In genomic region chr17:21214015-21214776, GRCh38 we compare ENCODE assay signal across 8 cellular contexts. TPM values are rescaled to one million over a fixed set of nuclear protein-coding genes. Genes with fewer than 3 reads are reported as not detected.
DNase-seq lines count a peak whose midpoint lies in the region; ATAC-seq, FAIRE-seq and TF ChIP-seq lines count a peak whose summit lies in the region.

TMEM11 (minus strand) TSS chr17:21214161; CDS start chr17:21214152, 9 bp downstream.

- H3K27ac ChIP-seq in H1 (ENCODE audit: low read depth, low read length) (peak within 1 kb of the TSS; percentile 97), mesendoderm (ENCODE audit: low read depth, low read length) (peak within 1 kb of the TSS; percentile 93)

- no peak for TF ChIP-seq EP300 in H1 (IDR thresholded peaks at IDR 0.05; ENCODE audit: borderline replicate concordance in 1 of 2, low read depth in 2 of 2, low read length in 2 of 2)

- H3K56ac ChIP-seq in H1 (replicated peaks; ENCODE audit: insufficient read length, low read depth, low read length) (peak within 1 kb of the TSS; percentile 81), mesendoderm (ENCODE audit: low read length) (peak within 1 kb of the TSS; percentile 97)

- intact Hi-C loops in Calu3 (cut with micrococcal nuclease; ENCODE audit: unreplicated experiment): loop anchor here (10.0 kb wide), 2 partner anchors 89 to 169 kb away; partner anchors contain the start of genes DHRS7B and USP22

- H3K4me3 Mint-ChIP-seq in Calu3 (ENCODE audit: low read depth, unreplicated experiment): peak within 1 kb of the TSS; percentile 83
- peak within 1 kb of the TSS; percentile 88 for H3K4me3 Mint-ChIP-seq in activated CD8-positive, alpha-beta memory T cell treated with anti-CD3 and anti-CD28 coated beads, Interleukin-2, amount 10 ng/mL, durations not matched to agents 7 days and 5 days

- FAIRE-seq in H1 (lab: Jason Lieb, UNC): no peak

- H3K4ac ChIP-seq in H1 (replicated peaks; ENCODE audit: insufficient read length, low read depth, low read length) (peak within 1 kb of the TSS; percentile 75), mesendoderm (ENCODE audit: low read depth, low read length) (peak within 1 kb of the TSS; percentile 97)

- 0 out of 2 replicates have a peak within 1 kb of the TSS, but pooled peaks have one; percentile 1 for H2AFZ ChIP-seq in H1 (ENCODE audit: low read length)

- H3K36me3 Mint-ChIP-seq in Calu3 (ENCODE audit: insufficient read depth, unreplicated experiment): peaks cover 29% of the 10 kb centered on the region
- peaks cover 5% of the 10 kb centered on the region for H3K36me3 Mint-ChIP-seq in activated CD8-positive, alpha-beta memory T cell treated with anti-CD3 and anti-CD28 coated beads, Interleukin-2, amount 10 ng/mL, durations not matched to agents 7 days and 5 days

- peaks cover 8% of the 10 kb centered on the region for H3K23me2 ChIP-seq in H1 (ENCODE audit: low read depth, low read length)

- peaks cover 32% of the 10 kb centered on the region for H3K36me3 ChIP-seq in NT2/D1 (ENCODE audit: insufficient read depth, insufficient read length, low read length)
- peaks cover 0 to 14% (median 2%) of the 10 kb centered on the region in 4 experiments; a peak in 3 of 8 replicates for H3K36me3 ChIP-seq in H1 (ENCODE audit: control insufficient read depth in 2 of 4, insufficient read depth in 4 of 4, low read length in 3 of 4)
- peaks cover 5% of the 10 kb centered on the region for H3K36me3 ChIP-seq in mesendoderm (ENCODE audit: control insufficient read depth, insufficient read depth, low read length)

- H3K79me1 ChIP-seq in H1 (ENCODE audit: low read depth, low read length): peaks cover 16% of the 10 kb centered on the region
- H3K79me1 ChIP-seq in mesendoderm (ENCODE audit: low read length): peaks cover 4% of the 10 kb centered on the region

- H3K4me3 ChIP-seq in NT2/D1 (ENCODE audit: insufficient read length, low read depth) (peak within 1 kb of the TSS; percentile 91), H1 (ENCODE audit: extremely low read depth in 1 of 4, insufficient read depth in 2 of 4, low read depth in 3 of 4, low read length in 4 of 4) (peak within 1 kb of the TSS; percentile 85 to 97 (median 92)), mesendoderm (ENCODE audit: low read length) (peak within 1 kb of the TSS; percentile 91)

- H3K4me1 Mint-ChIP-seq in Calu3 (ENCODE audit: low read depth, unreplicated experiment): peaks cover 20% of the 10 kb centered on the region
- H3K4me1 Mint-ChIP-seq in activated CD8-positive, alpha-beta memory T cell treated with anti-CD3 and anti-CD28 coated beads, Interleukin-2, amount 10 ng/mL, durations not matched to agents 7 days and 5 days: peaks cover 57% of the 10 kb centered on the region

- H3K9me3 ChIP-seq in NT2/D1 (ENCODE audit: insufficient read depth, low read length): no peaks in the 10 kb centered on the region
- H3K9me3 ChIP-seq in H1 (ENCODE audit: insufficient read depth in 2 of 2, low read depth in 1 of 2, low read length in 1 of 2): no peaks in the 10 kb centered on the region

- H3K9ac ChIP-seq in NT2/D1 (ENCODE audit: insufficient read length, low read depth) (peak within 1 kb of the TSS; percentile 99), H1 (replicated peaks in 1 of 4; ENCODE audit: extremely low read depth in 1 of 4, low read depth in 3 of 4, low read length in 3 of 4) (peak within 1 kb of the TSS; percentile 91 to 96 (median 94)), mesendoderm (ENCODE audit: low read length) (peak within 1 kb of the TSS; percentile 96)

- CTCF ChIA-PET in Calu3 (lab: Charles Lee) (interaction anchor here (0.6 kb wide), 2 partner anchors 44 to 221 kb away, joined by 3 to 4 read pairs; no protein-coding TSS in a partner anchor), H1 (lab: Charles Lee; ENCODE audit: partially characterized antibody) (interaction anchor here (1.3 to 3.6 kb wide), 3 partner anchors 8 to 85 kb away, joined by 3 to 28 read pairs (median 6); no protein-coding TSS in a partner anchor)
- CTCF ChIA-PET in activated CD8-positive, alpha-beta memory T cell treated with anti-CD3 and anti-CD28 coated beads, Interleukin-2, amount 10 ng/mL, durations not matched to agents 7 days and 5 days (lab: Charles Lee): interaction anchor here (0.6 to 2.6 kb wide), 10 partner anchors 45 to 299 kb away, joined by 3 to 10 read pairs (median 4); no protein-coding TSS in a partner anchor

- H2AK5ac ChIP-seq in H1 (ENCODE audit: low read depth, low read length): no peak within 1 kb of the TSS
- H2AK5ac ChIP-seq in mesendoderm (ENCODE audit: low read length): no peak within 1 kb of the TSS

- no peak within 1 kb of the TSS for H2BK120ac ChIP-seq in H1 (replicated peaks; ENCODE audit: low read depth, low read length)
- peak within 1 kb of the TSS; percentile 67 for H2BK120ac ChIP-seq in mesendoderm (ENCODE audit: low read depth, low read length)

- 0 out of 2 replicates have a peak within 1 kb of the TSS, but pooled peaks have one; percentile 89 for H2BK12ac ChIP-seq in H1 (ENCODE audit: low read depth, low read length)

- no TSS peak for BruUV-seq in Calu3 (replicated peaks; lab: Mats Ljungman, UMichigan)

- H4K5ac ChIP-seq in H1 (ENCODE audit: insufficient read length, low read depth, low read length) (peak within 1 kb of the TSS; percentile 99), mesendoderm (ENCODE audit: low read length) (no peak within 1 kb of the TSS)

- TF ChIP-seq CTCF in Calu3 (IDR thresholded peaks at IDR 0.05; ENCODE audit: unreplicated experiment): no peak
- TF ChIP-seq CTCF in H1 (IDR thresholded peaks at IDR 0.05; ENCODE audit: control extremely low read depth in 1 of 3, insufficient read depth in 1 of 3, low read depth in 1 of 3, low read length in 3 of 3): no peak

- H4K8ac ChIP-seq in H1 (ENCODE audit: extremely low read depth, insufficient read depth, low read length): peak within 1 kb of the TSS; percentile 99
- H4K8ac ChIP-seq in mesendoderm (ENCODE audit: low read depth, low read length): peak within 1 kb of the TSS; percentile 78

- peak within 1 kb of the TSS; percentile 77 for H3K27ac Mint-ChIP-seq in Calu3 (ENCODE audit: unreplicated experiment)
- H3K27ac Mint-ChIP-seq in activated CD8-positive, alpha-beta memory T cell treated with anti-CD3 and anti-CD28 coated beads, Interleukin-2, amount 10 ng/mL, durations not matched to agents 7 days and 5 days: peak within 1 kb of the TSS; percentile 92

- TF ChIP-seq POLR2A in H1 (IDR thresholded peaks at IDR 0.05; ENCODE audit: control extremely low read depth in 1 of 2, low read depth in 2 of 2, low read length in 2 of 2): peak; percentile 25 to 61

- peak within 1 kb of the TSS; percentile 98 for H3K18ac ChIP-seq in H1 (ENCODE audit: extremely low read depth, low read length)
- peak within 1 kb of the TSS; percentile 89 for H3K18ac ChIP-seq in mesendoderm (ENCODE audit: low read length)

- no peak for TF ChIP-seq RAD21 in H1 (IDR thresholded peaks at IDR 0.05 in 1 of 2, conservative IDR thresholded peaks at IDR 0.05 in 1 of 2; ENCODE audit: low read depth in 2 of 2, low read length in 2 of 2)

- no peaks in the 10 kb centered on the region for H3K27me3 ChIP-seq in NT2/D1 (ENCODE audit: insufficient read depth, insufficient read length)
- H3K27me3 ChIP-seq in H1 (replicated peaks in 1 of 4; ENCODE audit: control insufficient read depth in 3 of 4, extremely low read depth in 1 of 4, insufficient read depth in 3 of 4, low read length in 3 of 4): no peaks in the 10 kb centered on the region
- no peaks in the 10 kb centered on the region for H3K27me3 ChIP-seq in mesendoderm (ENCODE audit: insufficient read depth, low read length, poor library complexity)

- DNase-seq in Calu3 (peak; percentile 92), HUDEP-2 (lab: John Stamatoyannopoulos, UW; ENCODE audit: unreplicated experiment in 76 of 76) (peak in 75 of 76 experiments; percentile 47 to 95 (median 89)), NT2/D1 (ENCODE audit: low read depth, low spot score) (peak; percentile 86), H1 (ENCODE audit: low read depth in 1 of 2, low spot score in 2 of 2) (peak; percentile 83 to 97), mesendoderm (peak; percentile 98)
- peak; percentile 97 for DNase-seq in activated CD8-positive, alpha-beta memory T cell treated with anti-CD3 and anti-CD28 coated beads, Interleukin-2, amount 10 ng/mL, durations not matched to agents 7 days and 5 days
- peak; percentile 94 for DNase-seq in stimulated activated CD8-positive, alpha-beta memory T cell treated with anti-CD3 and anti-CD28 coated beads, Interleukin-12 subunit alpha, Interleukin-12 subunit beta, amount 100 ng/mL, for 4 hours (ENCODE audit: low read depth)

- H2BK15ac ChIP-seq in H1 (ENCODE audit: low read length) (peak within 1 kb of the TSS; percentile 76; the same call in 1 of the 2 replicates), mesendoderm (replicated peaks; ENCODE audit: low read depth) (no peak within 1 kb of the TSS)

- peaks cover 24 to 25% of the 10 kb centered on the region in 2 experiments for H4K20me1 ChIP-seq in H1 (replicated peaks in 1 of 2; ENCODE audit: control insufficient read depth in 1 of 2, insufficient read depth in 2 of 2, low read length in 2 of 2)

- H4K91ac ChIP-seq in H1 (replicated peaks; ENCODE audit: insufficient read length, low read length): peak within 1 kb of the TSS; percentile 41

- no peaks in the 10 kb centered on the region for H3K9me3 Mint-ChIP-seq in Calu3 (ENCODE audit: low read depth, unreplicated experiment)
- H3K9me3 Mint-ChIP-seq in activated CD8-positive, alpha-beta memory T cell treated with anti-CD3 and anti-CD28 coated beads, Interleukin-2, amount 10 ng/mL, durations not matched to agents 7 days and 5 days (ENCODE audit: low read depth): no peaks in the 10 kb centered on the region

- peak; percentile 82 for ATAC-seq in GM21390 (IDR thresholded peaks at IDR 0.05; ENCODE audit: unreplicated experiment)
- ATAC-seq in activated CD8-positive, alpha-beta memory T cell treated with anti-CD3 and anti-CD28 coated beads, Interleukin-2, amount 10 ng/mL, durations not matched to agents 7 days and 5 days: peak; percentile 93

- peaks cover 40 to 47% of the 10 kb centered on the region in 2 experiments for H3K79me2 ChIP-seq in H1 (ENCODE audit: control insufficient read depth in 1 of 2, insufficient read depth in 2 of 2, low read length in 2 of 2)
- peaks cover 47% of the 10 kb centered on the region for H3K79me2 ChIP-seq in mesendoderm (ENCODE audit: control insufficient read depth, insufficient read depth, low read length)

- no peak within 1 kb of the TSS for H3K14ac ChIP-seq in H1 (ENCODE audit: insufficient read length)

- H3K4me2 ChIP-seq in H1 (ENCODE audit: insufficient read depth in 1 of 2, low read depth in 2 of 2, low read length in 2 of 2) (peak within 1 kb of the TSS; percentile 89 to 94), mesendoderm (ENCODE audit: low read length) (peak within 1 kb of the TSS; percentile 93)

- peaks cover 11% of the 10 kb centered on the region for H3K4me1 ChIP-seq in NT2/D1 (ENCODE audit: insufficient read depth, insufficient read length)
- peaks cover 0 to 14% (median 5%) of the 10 kb centered on the region in 4 experiments; a peak in 4 of 7 replicates for H3K4me1 ChIP-seq in H1 (replicated peaks in 1 of 4; ENCODE audit: control insufficient read depth in 3 of 4, insufficient read depth in 4 of 4, low read length in 3 of 4)
- H3K4me1 ChIP-seq in mesendoderm (ENCODE audit: control insufficient read depth, low read depth, low read length): peaks cover 7% of the 10 kb centered on the region

- no peak within 1 kb of the TSS for H2BK20ac ChIP-seq in H1 (ENCODE audit: low read length)

- H2BK5ac ChIP-seq in H1 (ENCODE audit: low read depth, low read length) (peak within 1 kb of the TSS; percentile 96), mesendoderm (ENCODE audit: low read length) (peak within 1 kb of the TSS; percentile 82)

- H3K27me3 Mint-ChIP-seq in Calu3 (ENCODE audit: unreplicated experiment): no peaks in the 10 kb centered on the region
- no peaks in the 10 kb centered on the region for H3K27me3 Mint-ChIP-seq in activated CD8-positive, alpha-beta memory T cell treated with anti-CD3 and anti-CD28 coated beads, Interleukin-2, amount 10 ng/mL, durations not matched to agents 7 days and 5 days

- H3K23ac ChIP-seq in H1 (ENCODE audit: insufficient read length): no peak within 1 kb of the TSS
- H3K23ac ChIP-seq in mesendoderm (ENCODE audit: low read length): no peak within 1 kb of the TSS

- 2% methylated on average over 58 of the region's 76 CpGs; no CpG with 5 or more reads in 1 of the 2 experiments for WGBS in H1 (ENCODE audit: extremely low coverage in 1 of 2, insufficient coverage in 1 of 2, insufficient read length in 1 of 2, insufficient replicate concordance in 2 of 2, low coverage in 1 of 2, low lambda C conversion rate in 2 of 2, missing lambda C conversion rate in 1 of 2), 2 experiments
- WGBS in mesendoderm (ENCODE audit: extremely low coverage, insufficient coverage, low lambda C conversion rate): no CpG with 5 or more reads among the region's 76 CpGs

- POLR2A ChIA-PET in H1 (lab: Charles Lee; ENCODE audit: partially characterized antibody): interaction anchor here (0.6 to 4.9 kb wide), 25 partner anchors 7 to 261 kb away, joined by 3 to 42 read pairs (median 4); partner anchors contain the start of gene USP22

RNA-seq across cellular contexts. Expression of gene TMEM11, which starts in this region (rescaled TPM):
- 18.9 and 20.3 TPM in 2 replicates for total RNA-seq in Calu3 (2022)
- total RNA-seq in activated CD8-positive, alpha-beta memory T cell treated with anti-CD3 and anti-CD28 coated beads, Interleukin-2, amount 10 ng/mL, durations not matched to agents 7 days and 5 days: 10 to 100 TPM; 24.8 to 29.3 TPM
- total RNA-seq in H1 (2021; fragmentation: NEBNext Ultra II Directional; extraction: Animal tissue kit (Norgen Biotek cat#: 25700)): 33.3 and 34.2 TPM in 2 replicates
- 90.4 and 133 TPM in 2 replicates for polyA plus RNA-seq in H1 (2011; rRNA removed)
- polyA plus RNA-seq in H1 (2011; cell fraction: cytosol; rRNA removed): 66.8 TPM
- 70.3 TPM for polyA plus RNA-seq in H1 (2011; cell fraction: nucleus; rRNA removed)
- 23.0 to 40.0 TPM (median 34.0 TPM) in 4 replicates for polyA plus RNA-seq in H1 (2012, experiment 1 of 2)
- 35.1 TPM for polyA plus RNA-seq in H1 (2012, experiment 2 of 2)
- polyA plus RNA-seq in H1 (2013, experiment 1 of 2): 29.5 TPM
- polyA plus RNA-seq in H1 (2013, experiment 2 of 2): 29.8 TPM
- polyA minus RNA-seq in H1 (2011; rRNA and poly(A)+ RNA removed): 35.5 and 44.9 TPM in 2 replicates
- 27.9 TPM for polyA minus RNA-seq in H1 (2011; cell fraction: cytosol; rRNA and poly(A)+ RNA removed)
- polyA minus RNA-seq in H1 (2011; cell fraction: nucleus; rRNA and poly(A)+ RNA removed): 38.5 TPM
- 46.0 TPM for polyA plus RNA-seq in mesendoderm (2013, experiment 1 of 2)
- 46.4 TPM for polyA plus RNA-seq in mesendoderm (2013, experiment 2 of 2)

Comparison
In these comparisons a context has a peak if more than half of its experiments do, and no peak if none do; other contexts are left out.
1. Peak in every context shown above with its lines: DNase-seq, ATAC-seq, H3K4me3 ChIP-seq and H3K27ac ChIP-seq.